25 cellular contexts compared by ENCODE assay signal in the genomic region with DNA sequence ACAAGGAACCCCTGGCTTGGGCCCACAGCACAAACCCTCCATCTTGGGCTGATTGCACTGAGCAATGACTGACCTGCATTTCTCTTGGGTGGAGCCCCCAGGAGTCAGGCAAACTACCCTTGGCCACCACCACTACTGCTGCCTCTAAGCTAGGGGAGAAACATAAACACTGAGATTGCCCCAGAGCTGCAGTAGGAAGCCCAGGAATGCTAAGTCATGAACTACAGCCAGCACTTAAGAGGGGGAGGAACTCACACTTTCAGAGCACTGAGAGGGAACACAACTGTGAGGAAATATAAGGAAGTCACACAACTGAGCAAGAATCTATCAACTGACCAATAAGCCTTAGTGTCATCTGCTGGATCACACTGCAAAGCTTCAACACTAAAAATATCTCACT.
A peak's percentile ranks its signal among the peaks of the same experiment; 100 is the strongest.
DNase-seq lines count a peak whose midpoint lies in the region; ATAC-seq, FAIRE-seq and TF ChIP-seq lines count a peak whose summit lies in the region.
"Had no signal": no experiment of that assay in that cellular context is flagged by ENCODE, and none has a peak within 500 bp of the region (broad histone marks: within the 10 kb centered on the region; RNA-seq: fewer than 3 reads in every experiment).

No MANE protein-coding gene starts in this region.

- TF ChIP-seq CTCF in fibroblast of pulmonary artery (IDR thresholded peaks at IDR 0.05; ENCODE audit: low read length, missing control alignments) (no peak), upper lobe of right lung (IDR thresholded peaks at IDR 0.05) (no peak), spleen (IDR thresholded peaks at IDR 0.05 in 8 of 11, conservative IDR thresholded peaks at IDR 0.05 in 3 of 11) (no peak)

- DNase-seq in SIG-M5 treated with dmso at 0.1 percent for 504 hours (lab: John Stamatoyannopoulos, UW; ENCODE audit: unreplicated experiment) (peak; percentile 35), SIG-M5 (lab: John Stamatoyannopoulos, UW) (no peak), OCI-M1 (lab: John Stamatoyannopoulos, UW) (peak; percentile 51), fibroblast of pulmonary artery (ENCODE audit: low read depth) (peak; percentile 34), upper lobe of right lung (no peak), NCI-H1930 (lab: John Stamatoyannopoulos, UW) (no peak), spleen (no peak), frontal cortex (ENCODE audit: low spot score in 2 of 2) (no peak)
- DNase-seq: activated CD4-positive, alpha-beta T cell treated with anti-CD3 and anti-CD28 coated beads for 36 hours; activated CD8-positive, alpha-beta memory T cell treated with anti-CD3 and anti-CD28 coated beads for 24 hours; activated naive CD4-positive, alpha-beta T cell; activated T-cell treated with anti-CD3 and anti-CD28 coated beads, Interleukin-2, amount 50 U/mL, for 4 hours; BE2C; COR-L47; DMS79 treated with DMSO at 0.1 percent for 48 hours; gastrocnemius medialis; kidney; NCI-H1105 treated with DMSO at 0.1 percent for 48 hours; NCI-H524 treated with DMSO at 0.1 percent for 48 hours; stimulated activated CD4-positive, alpha-beta T cell treated with anti-CD3 and anti-CD28 coated beads, Interleukin-4, amount 100 ng/mL, for 24 hours; stimulated activated naive CD8-positive, alpha-beta T cell treated with anti-CD3 and anti-CD28 coated beads, Interleukin-15, Interleukin-2, amounts not matched to agents 100 U/mL and 50 U/mL, for 24 hours had no signal

- intact Hi-C loops in upper lobe of right lung (cut with DNase I) (no loop called here), spleen (cut with DNase I; ENCODE audit: low total_unique reads) (no loop called here)

- no peaks in the 10 kb centered on the region for H3K27me3 ChIP-seq in upper lobe of right lung
- no peaks in the 10 kb centered on the region for H3K27me3 ChIP-seq in spleen (replicated peaks in 1 of 7)
- H3K27me3 ChIP-seq: ascending aorta, BE2C, gastrocnemius medialis had no signal

- H3K9me3 ChIP-seq in upper lobe of right lung: no peaks in the 10 kb centered on the region
- peaks cover 0 to 17% (median 12%) of the 10 kb centered on the region in 8 donors for H3K9me3 ChIP-seq in spleen
- H3K9me3 ChIP-seq: ascending aorta, BE2C, gastrocnemius medialis had no signal

- peak; percentile 54 for ATAC-seq in upper lobe of right lung
- ATAC-seq: activated CD4-positive, alpha-beta T cell treated with anti-CD3 and anti-CD28 coated beads for 36 hours; activated T-cell treated with anti-CD3 and anti-CD28 coated beads, Interleukin-2, amount 50 U/mL, for 4 hours; gastrocnemius medialis; stimulated activated naive CD8-positive, alpha-beta T cell treated with anti-CD3 and anti-CD28 coated beads, Interleukin-15, Interleukin-2, amounts not matched to agents 100 U/mL and 50 U/mL, for 24 hours had no signal

- no peak for TF ChIP-seq POLR2A in spleen (IDR thresholded peaks at IDR 0.05)

- no peak overlapping the region for H3K27ac ChIP-seq in upper lobe of right lung
- H3K27ac ChIP-seq in spleen: no peak overlapping the region
- H3K27ac ChIP-seq: 22Rv1, ascending aorta, gastrocnemius medialis had no signal

- FAIRE-seq in frontal cortex (lab: Jason Lieb, UNC): no peak
- FAIRE-seq: GM19239, kidney, TTC549 had no signal

- H3K4me3 ChIP-seq in fibroblast of pulmonary artery (replicated peaks; ENCODE audit: low read depth, low read length) (no peak overlapping the region), upper lobe of right lung (no peak overlapping the region), spleen (no peak overlapping the region)
- H3K4me3 ChIP-seq: ascending aorta, gastrocnemius medialis had no signal

- H3K4me1 ChIP-seq in upper lobe of right lung (no peaks in the 10 kb centered on the region), spleen (no peaks in the 10 kb centered on the region)
- H3K4me1 ChIP-seq: ascending aorta, BE2C, gastrocnemius medialis had no signal

- H3K36me3 ChIP-seq in upper lobe of right lung: no peaks in the 10 kb centered on the region
- H3K36me3 ChIP-seq in spleen: no peaks in the 10 kb centered on the region
- H3K36me3 ChIP-seq: ascending aorta, BE2C, gastrocnemius medialis had no signal

Comparison
In these comparisons a context has a peak if more than half of its experiments do, and no peak if none do; other contexts are left out.
1. DNase-seq: peak in SIG-M5 treated with dmso at 0.1 percent for 504 hours (single experiment), OCI-M1 (single experiment) and fibroblast of pulmonary artery (single experiment); none in SIG-M5 (single experiment), upper lobe of right lung (single experiment), NCI-H1930 (0 of 2), spleen (single experiment) and frontal cortex (0 of 2).